Comparison of ENCODE assay signal across 22 cellular contexts in genomic region chr2:157487271-157487610, GRCh38. TPM values are rescaled to one million over a fixed set of nuclear protein-coding genes. Genes with fewer than 3 reads are reported as not detected.
A peak's percentile ranks its signal among the peaks of the same experiment; 100 is the strongest.
DNase-seq lines count a peak whose midpoint lies in the region; ATAC-seq and TF ChIP-seq lines count a peak whose summit lies in the region.
"Had no signal": no experiment of that assay in that cellular context is flagged by ENCODE, and none has a peak within 500 bp of the region (broad histone marks: within the 10 kb centered on the region; RNA-seq: fewer than 3 reads in every experiment).

No MANE protein-coding gene starts in this region.

- H3K27ac ChIP-seq in breast epithelium: no peak overlapping the region
- peak overlapping the region in 3 of 5 donors; percentile 3 to 64 (median 57) for H3K27ac ChIP-seq in stomach
- H3K27ac ChIP-seq: 22Rv1, GM23248, HL-60, psoas muscle, SJCRH30, thyroid gland, vagina had no signal

- peak overlapping the region; percentile 77 for H3K27ac Mint-ChIP-seq in T-helper 1 cell treated with Interleukin-12 subunit alpha and Interleukin-12 subunit beta and Interleukin-4 antibody, amounts not matched to agents 30 μg/mL and 1 μg/mL, for 36 hours
- H3K27ac Mint-ChIP-seq in MCF 10A (ENCODE audit: low read depth, unreplicated experiment) (peak overlapping the region; percentile 1), CD14-positive monocyte (no peak overlapping the region)
- H3K27ac Mint-ChIP-seq in activated naive CD8-positive, alpha-beta T cell treated with anti-CD3 and anti-CD28 coated beads, Interleukin-2, amount 50 U/mL, for 24 hours: peak overlapping the region; percentile 81

- H3K27me3 ChIP-seq in breast epithelium (no peaks in the 10 kb centered on the region), stomach (no peaks in the 10 kb centered on the region)
- H3K27me3 ChIP-seq: SJCRH30, thyroid gland, vagina had no signal

- H3K36me3 ChIP-seq in breast epithelium (no peaks in the 10 kb centered on the region), stomach (no peaks in the 10 kb centered on the region)
- H3K36me3 ChIP-seq: SJCRH30, thyroid gland, vagina had no signal

- no peaks in the 10 kb centered on the region for H3K9me3 Mint-ChIP-seq in T-helper 1 cell treated with Interleukin-12 subunit alpha and Interleukin-12 subunit beta and Interleukin-4 antibody, amounts not matched to agents 30 μg/mL and 1 μg/mL, for 36 hours
- no peaks in the 10 kb centered on the region for H3K9me3 Mint-ChIP-seq in MCF 10A (ENCODE audit: unreplicated experiment)
- no peaks in the 10 kb centered on the region for H3K9me3 Mint-ChIP-seq in activated naive CD8-positive, alpha-beta T cell treated with anti-CD3 and anti-CD28 coated beads, Interleukin-2, amount 50 U/mL, for 24 hours
- peaks cover 0 to 3% (median 0%) of the 10 kb centered on the region in 7 donors for H3K9me3 Mint-ChIP-seq in CD14-positive monocyte
- H3K9me3 Mint-ChIP-seq: CD4-positive, alpha-beta memory T cell had no signal

- WGBS in stomach, 5 donors: 43 to 65% (median 48%) methylated on average over 1 of the region's 1 CpG

- DNase-seq in T-helper 1 cell (no peak), MCF 10A (ENCODE audit: unreplicated experiment) (no peak), breast epithelium (ENCODE audit: low spot score in 2 of 2) (no peak), stomach (no peak), CD14-positive monocyte (ENCODE audit: low spot score) (no peak), germinal center (ENCODE audit: low spot score) (no peak)
- DNase-seq in activated naive CD8-positive, alpha-beta T cell treated with anti-CD3 and anti-CD28 coated beads, Interleukin-2, amount 50 U/mL, for 24 hours: no peak
- DNase-seq: activated CD4-positive, alpha-beta T cell treated with anti-CD3 and anti-CD28 coated beads for 4 hours; activated CD8-positive, alpha-beta memory T cell treated with anti-CD3 and anti-CD28 coated beads, Interleukin-2, amount 50 U/mL, for 48 hours; CD4-positive, alpha-beta memory T cell; NCI-H1436; NCI-H2081 treated with DMSO at 0.1 percent for 48 hours; psoas muscle; SJCRH30; stimulated activated CD4-positive, alpha-beta T cell treated with anti-CD3 and anti-CD28 coated beads, Interleukin-4, amount 100 ng/mL, for 4 hours; thyroid gland had no signal

- ATAC-seq in activated naive CD8-positive, alpha-beta T cell treated with anti-CD3 and anti-CD28 coated beads, Interleukin-2, amount 50 U/mL, for 24 hours: peak; percentile 43
- ATAC-seq: psoas muscle had no signal

- peaks cover 76% of the 10 kb centered on the region for H3K4me1 Mint-ChIP-seq in T-helper 1 cell treated with Interleukin-12 subunit alpha and Interleukin-12 subunit beta and Interleukin-4 antibody, amounts not matched to agents 30 μg/mL and 1 μg/mL, for 36 hours (ENCODE audit: low read depth)
- H3K4me1 Mint-ChIP-seq in MCF 10A (ENCODE audit: insufficient read depth, unreplicated experiment) (peaks cover 31% of the 10 kb centered on the region), CD14-positive monocyte (peaks cover 7% of the 10 kb centered on the region)
- H3K4me1 Mint-ChIP-seq in activated naive CD8-positive, alpha-beta T cell treated with anti-CD3 and anti-CD28 coated beads, Interleukin-2, amount 50 U/mL, for 24 hours: peaks cover 91% of the 10 kb centered on the region

- CTCF ChIA-PET in MCF 10A (lab: Yijun Ruan, JAX): interaction anchor here (1.7 kb wide), 1 partner anchor 160 kb away, joined by 5 read pairs; no protein-coding TSS in a partner anchor

- H3K27me3 Mint-ChIP-seq in T-helper 1 cell treated with Interleukin-12 subunit alpha and Interleukin-12 subunit beta and Interleukin-4 antibody, amounts not matched to agents 30 μg/mL and 1 μg/mL, for 36 hours (ENCODE audit: low read depth): no peaks in the 10 kb centered on the region
- H3K27me3 Mint-ChIP-seq in MCF 10A (ENCODE audit: insufficient read depth, unreplicated experiment): no peaks in the 10 kb centered on the region
- no peaks in the 10 kb centered on the region for H3K27me3 Mint-ChIP-seq in activated naive CD8-positive, alpha-beta T cell treated with anti-CD3 and anti-CD28 coated beads, Interleukin-2, amount 50 U/mL, for 24 hours
- no peaks in the 10 kb centered on the region for H3K27me3 Mint-ChIP-seq in CD14-positive monocyte (ENCODE audit: low read depth in 3 of 3)
- H3K27me3 Mint-ChIP-seq: CD4-positive, alpha-beta memory T cell had no signal

- H3K4me1 ChIP-seq in breast epithelium (no peaks in the 10 kb centered on the region), stomach (peaks cover 4 to 29% (median 5%) of the 10 kb centered on the region in 4 donors)
- H3K4me1 ChIP-seq: psoas muscle, SJCRH30, thyroid gland, vagina had no signal

- intact Hi-C loops in MCF 10A (cut with micrococcal nuclease): no loop called here
- intact Hi-C loops in breast epithelium (cut with DNase I; ENCODE audit: low total_unique reads): no loop called here
- intact Hi-C loops in stomach (cut with DNase I; ENCODE audit: low total_unique reads): no loop called here
- intact Hi-C loops in CD14-positive monocyte (cut with micrococcal nuclease): no loop called here

- H3K9me3 ChIP-seq in breast epithelium (no peaks in the 10 kb centered on the region), stomach (no peaks in the 10 kb centered on the region)
- H3K9me3 ChIP-seq: psoas muscle, SJCRH30, thyroid gland, vagina had no signal

- no peak overlapping the region for H3K4me3 ChIP-seq in breast epithelium
- no peak overlapping the region for H3K4me3 ChIP-seq in stomach
- H3K4me3 ChIP-seq: GM23248, psoas muscle, SJCRH30, thyroid gland, vagina had no signal

- TF ChIP-seq POLR2A in breast epithelium (IDR thresholded peaks at IDR 0.05): no peak
- no peak for TF ChIP-seq POLR2A in stomach (IDR thresholded peaks at IDR 0.05)

- POLR2A ChIA-PET in MCF 10A (lab: Yijun Ruan, JAX): interaction anchor here (1.0 kb wide), 1 partner anchor 11 kb away, joined by 3 read pairs; no protein-coding TSS in a partner anchor

- H3K4me3 Mint-ChIP-seq in T-helper 1 cell treated with Interleukin-12 subunit alpha and Interleukin-12 subunit beta and Interleukin-4 antibody, amounts not matched to agents 30 μg/mL and 1 μg/mL, for 36 hours: peak overlapping the region; percentile 78
- no peak overlapping the region for H3K4me3 Mint-ChIP-seq in MCF 10A (ENCODE audit: unreplicated experiment)
- H3K4me3 Mint-ChIP-seq in activated naive CD8-positive, alpha-beta T cell treated with anti-CD3 and anti-CD28 coated beads, Interleukin-2, amount 50 U/mL, for 24 hours: peak overlapping the region; percentile 54
- H3K4me3 Mint-ChIP-seq in CD14-positive monocyte: no peak overlapping the region
- H3K4me3 Mint-ChIP-seq: CD4-positive, alpha-beta memory T cell had no signal

- TF ChIP-seq CTCF in MCF 10A (IDR thresholded peaks at IDR 0.05; ENCODE audit: unreplicated experiment) (no peak), breast epithelium (IDR thresholded peaks at IDR 0.05) (no peak), stomach (IDR thresholded peaks at IDR 0.05) (no peak), CD14-positive monocyte (IDR thresholded peaks at IDR 0.05) (no peak)

- no TSS peak for BruUV-seq in MCF 10A (replicated peaks; lab: Mats Ljungman, UMichigan)

- TF ChIP-seq EP300 in stomach (IDR thresholded peaks at IDR 0.05): no peak

- peaks cover 13% of the 10 kb centered on the region for H3K36me3 Mint-ChIP-seq in T-helper 1 cell treated with Interleukin-12 subunit alpha and Interleukin-12 subunit beta and Interleukin-4 antibody, amounts not matched to agents 30 μg/mL and 1 μg/mL, for 36 hours (ENCODE audit: low read depth)
- H3K36me3 Mint-ChIP-seq in MCF 10A (ENCODE audit: insufficient read depth, unreplicated experiment) (no peaks in the 10 kb centered on the region), CD14-positive monocyte (no peaks in the 10 kb centered on the region)
- H3K36me3 Mint-ChIP-seq in activated naive CD8-positive, alpha-beta T cell treated with anti-CD3 and anti-CD28 coated beads, Interleukin-2, amount 50 U/mL, for 24 hours (ENCODE audit: low read depth): no peaks in the 10 kb centered on the region
- H3K36me3 Mint-ChIP-seq: CD4-positive, alpha-beta memory T cell had no signal

RNA-seq across cellular contexts. Expression of gene CYTIP, which starts 43.4 kb away (rescaled TPM):
- total RNA-seq in MCF 10A (2022) (0.19 TPM in 1 of 2 replicates, not detected in the other), breast epithelium (10 to 100 TPM; 11.5 to 18.7 (median 16.8) TPM), stomach (10 to 100 TPM in 3 of 5 donors, 1 to 10 TPM in 1, not detected in 1; 8.2 to 30.7 (median 21.1) TPM)
- polyA plus RNA-seq in stomach (10 to 100 TPM in 1 of 3 donors, 1 to 10 TPM in 2; 5.3 to 17.9 (median 9.3) TPM), CD14-positive monocyte (10 to 100 TPM; 61.9 to 83.5 TPM)
- total RNA-seq: endothelial cell of umbilical vein, GM23248 had no signal
- polyA plus RNA-seq: endothelial cell of umbilical vein, GM23248 had no signal

Comparison
In these comparisons a context has a peak if more than half of its experiments do, and no peak if none do; other contexts are left out.
1. H3K27ac Mint-ChIP-seq: peak in T-helper 1 cell treated with Interleukin-12 subunit alpha and Interleukin-12 subunit beta and Interleukin-4 antibody, amounts not matched to agents 30 μg/mL and 1 μg/mL, for 36 hours (single experiment), MCF 10A (single experiment) and activated naive CD8-positive, alpha-beta T cell treated with anti-CD3 and anti-CD28 coated beads, Interleukin-2, amount 50 U/mL, for 24 hours (single experiment); none in CD14-positive monocyte (0 of 7).
2. H3K4me3 Mint-ChIP-seq: peak in T-helper 1 cell treated with Interleukin-12 subunit alpha and Interleukin-12 subunit beta and Interleukin-4 antibody, amounts not matched to agents 30 μg/mL and 1 μg/mL, for 36 hours (single experiment) and activated naive CD8-positive, alpha-beta T cell treated with anti-CD3 and anti-CD28 coated beads, Interleukin-2, amount 50 U/mL, for 24 hours (single experiment); none in MCF 10A (single experiment) and CD14-positive monocyte (0 of 2).
3. H3K27ac ChIP-seq: peak in stomach (3 of 5); none in breast epithelium (0 of 2).